ENCODE assay signal across 9 cellular contexts in genomic region chr1:203776636-203777035, GRCh38. TPM values are rescaled to one million over a fixed set of nuclear protein-coding genes. Genes with fewer than 3 reads are reported as not detected.
DNase-seq lines count a peak whose midpoint lies in the region; ATAC-seq and TF ChIP-seq lines count a peak whose summit lies in the region.
"Had no signal": no experiment of that assay in that cellular context is flagged by ENCODE, and none has a peak within 500 bp of the region (broad histone marks: within the 10 kb centered on the region; RNA-seq: fewer than 3 reads in every experiment).

No MANE protein-coding gene starts in this region.

- no peak for TF ChIP-seq POLR2A in NB4 (IDR thresholded peaks at IDR 0.05; ENCODE audit: extremely low read depth, insufficient read length)

- H3K4me3 ChIP-seq in NB4 (ENCODE audit: low read depth, low read length): no peak overlapping the region
- H3K4me3 ChIP-seq: adrenal gland had no signal

- peak; percentile 54 for ATAC-seq in effector memory CD8-positive, alpha-beta T cell (replicated peaks)
- ATAC-seq in natural killer cell treated with Interleukin-12 subunit alpha and Interleukin-12 subunit beta and Interleukin-15 and Interleukin-18, amount 100 ng/mL, for 72 hours: no peak
- ATAC-seq in GM21360 (IDR thresholded peaks at IDR 0.05; ENCODE audit: unreplicated experiment): no peak
- no peak for ATAC-seq in GM19395 (IDR thresholded peaks at IDR 0.05; ENCODE audit: unreplicated experiment)

- peak overlapping the region; percentile 63 to 76 for H3K27ac Mint-ChIP-seq in effector memory CD8-positive, alpha-beta T cell
- H3K27ac Mint-ChIP-seq in natural killer cell treated with Interleukin-12 subunit alpha and Interleukin-12 subunit beta and Interleukin-15 and Interleukin-18, amount 100 ng/mL, for 72 hours: peak overlapping the region; percentile 58 to 62

- peaks cover 7 to 9% of the 10 kb centered on the region in 2 donors for H3K4me1 Mint-ChIP-seq in effector memory CD8-positive, alpha-beta T cell (ENCODE audit: low read depth in 2 of 2)
- H3K4me1 Mint-ChIP-seq in natural killer cell treated with Interleukin-12 subunit alpha and Interleukin-12 subunit beta and Interleukin-15 and Interleukin-18, amount 100 ng/mL, for 72 hours (ENCODE audit: low read depth in 2 of 2): peaks cover 8 to 13% of the 10 kb centered on the region in 2 donors

- H3K27me3 Mint-ChIP-seq in effector memory CD8-positive, alpha-beta T cell: no peaks in the 10 kb centered on the region
- H3K27me3 Mint-ChIP-seq in natural killer cell treated with Interleukin-12 subunit alpha and Interleukin-12 subunit beta and Interleukin-15 and Interleukin-18, amount 100 ng/mL, for 72 hours: no peaks in the 10 kb centered on the region

- DNase-seq in EH (ENCODE audit: low read depth) (peak; percentile 31), NB4 (ENCODE audit: low read depth) (peak; percentile 27), middle frontal gyrus (ENCODE audit: extremely low spot score, low spot score) (no peak)
- DNase-seq in effector memory CD8-positive, alpha-beta T cell: no peak
- DNase-seq in natural killer cell treated with Interleukin-12 subunit alpha and Interleukin-12 subunit beta and Interleukin-15 and Interleukin-18, amount 100 ng/mL, for 72 hours (ENCODE audit: low spot score): no peak
- DNase-seq: NCI-H1436 had no signal

- H3K9me3 Mint-ChIP-seq in effector memory CD8-positive, alpha-beta T cell: no peaks in the 10 kb centered on the region
- H3K9me3 Mint-ChIP-seq in natural killer cell treated with Interleukin-12 subunit alpha and Interleukin-12 subunit beta and Interleukin-15 and Interleukin-18, amount 100 ng/mL, for 72 hours: no peaks in the 10 kb centered on the region

- peaks cover 56% of the 10 kb centered on the region for H3K36me3 Mint-ChIP-seq in effector memory CD8-positive, alpha-beta T cell (ENCODE audit: insufficient read depth)
- H3K36me3 Mint-ChIP-seq in natural killer cell treated with Interleukin-12 subunit alpha and Interleukin-12 subunit beta and Interleukin-15 and Interleukin-18, amount 100 ng/mL, for 72 hours: peaks cover 5% of the 10 kb centered on the region

- peak; percentile 1 for TF ChIP-seq CTCF in NB4 (IDR thresholded peaks at IDR 0.05; ENCODE audit: low read depth, low read length)

- H3K4me3 Mint-ChIP-seq in effector memory CD8-positive, alpha-beta T cell: no peak overlapping the region
- no peak overlapping the region for H3K4me3 Mint-ChIP-seq in natural killer cell treated with Interleukin-12 subunit alpha and Interleukin-12 subunit beta and Interleukin-15 and Interleukin-18, amount 100 ng/mL, for 72 hours

RNA-seq across cellular contexts. Expression of gene LAX1, which starts 11.7 kb away (rescaled TPM):
- total RNA-seq in natural killer cell treated with Interleukin-12 subunit alpha and Interleukin-12 subunit beta and Interleukin-15 and Interleukin-18, amount 100 ng/mL, for 72 hours: 1 to 10 TPM; 7.2 to 7.7 TPM

RNA-seq across cellular contexts. Expression of gene ZBED6, which starts 18.8 kb away (rescaled TPM):
- 10 to 100 TPM; 24.9 to 29.3 TPM for total RNA-seq in natural killer cell treated with Interleukin-12 subunit alpha and Interleukin-12 subunit beta and Interleukin-15 and Interleukin-18, amount 100 ng/mL, for 72 hours

RNA-seq across cellular contexts. Expression of gene ZC3H11A, which starts 18.8 kb away (rescaled TPM):
- 10 to 100 TPM; 84.1 to 91.8 TPM for total RNA-seq in natural killer cell treated with Interleukin-12 subunit alpha and Interleukin-12 subunit beta and Interleukin-15 and Interleukin-18, amount 100 ng/mL, for 72 hours

Comparison
In these comparisons a context has a peak if more than half of its experiments do, and no peak if none do; other contexts are left out.
1. DNase-seq: peak in EH (single experiment) and NB4 (single experiment); none in effector memory CD8-positive, alpha-beta T cell (0 of 3), natural killer cell treated with Interleukin-12 subunit alpha and Interleukin-12 subunit beta and Interleukin-15 and Interleukin-18, amount 100 ng/mL, for 72 hours (single experiment) and middle frontal gyrus (single experiment).